Comparison of ENCODE assay signal across 2 cellular contexts in the genomic region with DNA sequence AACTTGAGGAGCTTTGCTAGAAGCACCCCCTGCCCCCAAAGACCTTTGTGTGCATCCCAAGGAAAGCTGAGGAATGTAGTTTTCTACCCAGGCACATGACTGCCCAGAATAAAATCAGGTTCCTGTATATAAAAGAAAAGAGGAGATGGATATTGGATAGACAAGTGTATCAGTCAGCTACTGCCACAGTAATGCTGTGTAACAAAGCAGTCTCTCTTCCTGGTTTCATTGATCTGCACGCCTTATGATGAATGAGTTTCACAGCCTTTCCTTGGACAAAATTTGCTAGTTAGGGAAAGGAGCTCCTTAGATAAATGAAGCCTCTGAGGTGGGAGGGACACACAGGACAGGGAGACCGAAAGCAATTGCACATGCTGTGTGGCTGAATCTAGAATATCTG.
TF ChIP-seq lines count a peak whose summit lies in the region.

No MANE protein-coding gene starts in this region.

TF ChIP-seq in HepG2, 621 proteins besides CTCF, POLR2A, EP300 and RAD21 (continued from another document):
- TF ChIP-seq ZFAT (CRISPR knock-in tag; conservative IDR thresholded peaks at IDR 0.05): no peak
TF ChIP-seq in HepG2: peak in this region for 1.

TF ChIP-seq in K562, 482 proteins besides CTCF, POLR2A, EP300 and RAD21 (continued from another document):
- TF ChIP-seq HIVEP1 (CRISPR knock-in tag; IDR thresholded peaks at IDR 0.05) (no peak), PRPF4 (IDR thresholded peaks at IDR 0.05; ENCODE audit: insufficient read depth, low read depth, low read length, poor library complexity, severe bottlenecking) (no peak), THRAP3 (IDR thresholded peaks at IDR 0.05; ENCODE audit: borderline replicate concordance) (no peak), RBM25 (IDR thresholded peaks at IDR 0.05; ENCODE audit: low read depth, low read length, severe bottlenecking) (peak; percentile 57), ZNF175 (CRISPR knock-in tag; IDR thresholded peaks at IDR 0.05; ENCODE audit: low read depth) (no peak), BCOR (IDR thresholded peaks at IDR 0.05) (peak; percentile 62; the same call in 1 of the 2 replicates), KLF6 (CRISPR knock-in tag; IDR thresholded peaks at IDR 0.05; ENCODE audit: borderline replicate concordance) (no peak)
- TF ChIP-seq, protein P1, sequence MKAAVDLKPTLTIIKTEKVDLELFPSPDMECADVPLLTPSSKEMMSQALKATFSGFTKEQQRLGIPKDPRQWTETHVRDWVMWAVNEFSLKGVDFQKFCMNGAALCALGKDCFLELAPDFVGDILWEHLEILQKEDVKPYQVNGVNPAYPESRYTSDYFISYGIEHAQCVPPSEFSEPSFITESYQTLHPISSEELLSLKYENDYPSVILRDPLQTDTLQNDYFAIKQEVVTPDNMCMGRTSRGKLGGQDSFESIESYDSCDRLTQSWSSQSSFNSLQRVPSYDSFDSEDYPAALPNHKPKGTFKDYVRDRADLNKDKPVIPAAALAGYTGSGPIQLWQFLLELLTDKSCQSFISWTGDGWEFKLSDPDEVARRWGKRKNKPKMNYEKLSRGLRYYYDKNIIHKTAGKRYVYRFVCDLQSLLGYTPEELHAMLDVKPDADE (conservative IDR thresholded peaks at IDR 0.05; ENCODE audit: control insufficient read depth, low read depth, low read length): no peak
